ENCODE assay signal across 17 cellular contexts in the genomic region with DNA sequence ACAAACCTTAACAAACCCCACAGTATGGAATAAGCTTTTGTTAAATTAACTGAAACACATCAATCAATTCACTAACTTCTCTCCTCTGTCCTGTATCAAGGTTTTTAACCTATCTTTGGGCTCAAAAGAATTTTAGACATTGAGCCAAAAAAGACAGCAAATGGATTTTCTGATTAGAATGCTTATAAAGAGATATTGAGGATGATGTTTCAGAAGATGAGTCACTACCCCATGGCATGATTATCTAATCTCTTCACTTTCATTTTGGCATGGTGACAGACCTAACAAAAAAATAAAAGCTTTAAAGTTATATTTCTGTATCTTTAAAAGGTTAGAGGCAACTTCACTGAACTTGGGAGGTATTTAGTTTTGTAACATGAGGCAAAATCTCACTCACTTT. TPM values are rescaled to one million over a fixed set of nuclear protein-coding genes. Genes with fewer than 3 reads are reported as not detected.
DNase-seq lines count a peak whose midpoint lies in the region; ATAC-seq and TF ChIP-seq lines count a peak whose summit lies in the region.
"Had no signal": no experiment of that assay in that cellular context is flagged by ENCODE, and none has a peak within 500 bp of the region (broad histone marks: within the 10 kb centered on the region; RNA-seq: fewer than 3 reads in every experiment).

No MANE protein-coding gene starts in this region.

- no peak overlapping the region for H3K18ac ChIP-seq in mesenchymal stem cell (ENCODE audit: low read depth in 1 of 2, low read length in 2 of 2)

- H4K91ac ChIP-seq in mesenchymal stem cell (ENCODE audit: low read length), result no peak overlapping the region

- H3K27me3 Mint-ChIP-seq in type B pancreatic cell, result peaks cover 7% of the 10 kb centered on the region
- H3K27me3 Mint-ChIP-seq: CD8-positive, alpha-beta memory T cell had no signal

- H3K9me3 ChIP-seq in mesenchymal stem cell (ENCODE audit: control insufficient read depth, low read length), result no peaks in the 10 kb centered on the region
- H3K9me3 ChIP-seq: BLaER1 had no signal

- H3K27ac ChIP-seq in mesenchymal stem cell (ENCODE audit: low read length, poor library complexity, severe bottlenecking), result no peak overlapping the region
- H3K27ac ChIP-seq: BLaER1 had no signal

- H2AFZ ChIP-seq in mesenchymal stem cell (ENCODE audit: low read depth, low read length), result no peak overlapping the region
- H2AFZ ChIP-seq: GM23338 had no signal

- no peaks in the 10 kb centered on the region for H3K9me3 Mint-ChIP-seq in type B pancreatic cell
- H3K9me3 Mint-ChIP-seq: CD8-positive, alpha-beta memory T cell; GM23338; T-helper 1 cell treated with Interleukin-12 subunit alpha and Interleukin-12 subunit beta and Interleukin-4 antibody, amounts not matched to agents 30 μg/mL and 1 μg/mL, for 36 hours had no signal

- no peak overlapping the region for H2AK5ac ChIP-seq in mesenchymal stem cell (ENCODE audit: low read length, severe bottlenecking)

- H3K27ac Mint-ChIP-seq in type B pancreatic cell, result no peak overlapping the region
- H3K27ac Mint-ChIP-seq: CD8-positive, alpha-beta memory T cell; GM23338; T-helper 1 cell treated with Interleukin-12 subunit alpha and Interleukin-12 subunit beta and Interleukin-4 antibody, amounts not matched to agents 30 μg/mL and 1 μg/mL, for 36 hours had no signal

- no peak overlapping the region for H3K14ac ChIP-seq in mesenchymal stem cell (ENCODE audit: low read length in 2 of 2)

- no peak overlapping the region for H4K8ac ChIP-seq in mesenchymal stem cell (ENCODE audit: low read length)

- no peaks in the 10 kb centered on the region for H3K36me3 ChIP-seq in mesenchymal stem cell (ENCODE audit: control insufficient read depth in 1 of 2, insufficient read depth in 2 of 2, low read depth in 1 of 2, low read length in 2 of 2)
- H3K36me3 ChIP-seq: BLaER1 had no signal

- H3K36me3 Mint-ChIP-seq in type B pancreatic cell, result no peaks in the 10 kb centered on the region

- no peak overlapping the region for H3K9ac ChIP-seq in mesenchymal stem cell (ENCODE audit: low read length)
- H3K9ac ChIP-seq: BLaER1 had no signal

- H3K27me3 ChIP-seq in mesenchymal stem cell (ENCODE audit: control insufficient read depth in 1 of 2, insufficient read depth in 1 of 2, low read length in 2 of 2), result peaks cover 11 to 38% of the 10 kb centered on the region in 2 experiments
- H3K27me3 ChIP-seq: BLaER1 had no signal

- TF ChIP-seq CTCF in type B pancreatic cell (conservative IDR thresholded peaks at IDR 0.05), result no peak

- no peak overlapping the region for H3K4ac ChIP-seq in mesenchymal stem cell (ENCODE audit: low read depth in 1 of 2, low read length in 2 of 2)

- H3K4me1 ChIP-seq in mesenchymal stem cell (ENCODE audit: control insufficient read depth, insufficient read depth, low read depth, low read length), result no peaks in the 10 kb centered on the region
- H3K4me1 ChIP-seq: BLaER1 had no signal

- no peak overlapping the region for H2BK120ac ChIP-seq in mesenchymal stem cell (ENCODE audit: low read depth, low read length)

- DNase-seq in EH (ENCODE audit: low read depth) (peak; percentile 4), NCI-H226 (peak; percentile 62), amniotic epithelial cell (ENCODE audit: low read depth) (peak; percentile 22), mesenchymal stem cell (peak; percentile 14), type B pancreatic cell (ENCODE audit: extremely low spot score, unreplicated experiment) (no peak), NCI-H510A treated with DMSO at 0.1 percent for 48 hours (lab: John Stamatoyannopoulos, UW) (no peak), SIG-M5 (lab: John Stamatoyannopoulos, UW) (no peak)
- DNase-seq: CD8-positive, alpha-beta memory T cell; Kasumi-1; MV-4-11; NCI-H1436; NCI-H2029 treated with DMSO at 0.1 percent for 48 hours; NCI-H524 treated with DMSO at 0.1 percent for 48 hours had no signal

- no peak overlapping the region for H3K4me3 Mint-ChIP-seq in type B pancreatic cell
- H3K4me3 Mint-ChIP-seq: CD8-positive, alpha-beta memory T cell; GM23338; T-helper 1 cell treated with Interleukin-12 subunit alpha and Interleukin-12 subunit beta and Interleukin-4 antibody, amounts not matched to agents 30 μg/mL and 1 μg/mL, for 36 hours had no signal

- no peak overlapping the region for H2BK5ac ChIP-seq in mesenchymal stem cell (ENCODE audit: low read depth, low read length, poor library complexity, severe bottlenecking)

- no peak overlapping the region for H2BK12ac ChIP-seq in mesenchymal stem cell (ENCODE audit: low read length in 2 of 2)

- H3K79me1 ChIP-seq in mesenchymal stem cell (replicated peaks; ENCODE audit: low read length, poor library complexity, severe bottlenecking), result no peaks in the 10 kb centered on the region

- no peak overlapping the region for H2BK15ac ChIP-seq in mesenchymal stem cell (ENCODE audit: low read depth, poor library complexity, severe bottlenecking)

- H3K23ac ChIP-seq in mesenchymal stem cell (ENCODE audit: low read length in 2 of 2), result no peak overlapping the region

- ATAC-seq in HG03460 (IDR thresholded peaks at IDR 0.05; ENCODE audit: unreplicated experiment), result no peak
- ATAC-seq: GM23338 had no signal

- H3K4me1 Mint-ChIP-seq in type B pancreatic cell (ENCODE audit: unreplicated experiment), result peaks cover 22% of the 10 kb centered on the region

- no peak overlapping the region for H3K4me2 ChIP-seq in mesenchymal stem cell (ENCODE audit: low read length, poor library complexity, severe bottlenecking)
- H3K4me2 ChIP-seq: BLaER1, GM23338 had no signal

- H3K4me3 ChIP-seq in mesenchymal stem cell (ENCODE audit: insufficient read depth in 1 of 2, low read depth in 1 of 2, low read length in 2 of 2), result no peak overlapping the region
- H3K4me3 ChIP-seq: BLaER1, GM23338 had no signal

RNA-seq across cellular contexts. Expression of gene SGPP2, which starts 55.5 kb away (rescaled TPM):
- 0.03 TPM for polyA plus RNA-seq in mesenchymal stem cell (2013, experiment 1 of 2)
- polyA plus RNA-seq in mesenchymal stem cell (2013, experiment 2 of 2), result 0.04 TPM
- 7.0 and 22.4 TPM in 2 replicates for total RNA-seq in type B pancreatic cell (ENCODE audit: low replicate concordance)
- total RNA-seq: GM23338 had no signal

Comparison
In these comparisons a context has a peak if more than half of its experiments do, and no peak if none do; other contexts are left out.
1. DNase-seq: peak in EH (single experiment), NCI-H226 (single experiment), amniotic epithelial cell (single experiment) and mesenchymal stem cell (single experiment); none in type B pancreatic cell (single experiment), NCI-H510A treated with DMSO at 0.1 percent for 48 hours (single experiment) and SIG-M5 (single experiment).